Comparison of ENCODE assay signal across 8 cellular contexts in genomic region chr5:140113699-140114263, GRCh38. TPM values are rescaled to one million over a fixed set of nuclear protein-coding genes. Genes with fewer than 3 reads are reported as not detected.
DNase-seq lines count a peak whose midpoint lies in the region; ATAC-seq and TF ChIP-seq lines count a peak whose summit lies in the region.

PURA (plus strand) TSS chr5:140114109; CDS start chr5:140114182, 73 bp downstream.

- no peaks in the 10 kb centered on the region for H3K27me3 ChIP-seq in right cardiac atrium (ENCODE audit: control insufficient read depth, insufficient read depth)
- H3K27me3 ChIP-seq in rectal smooth muscle tissue (ENCODE audit: control insufficient read depth, insufficient read depth, low read length) = no peaks in the 10 kb centered on the region
- H3K27me3 ChIP-seq in vagina = no peaks in the 10 kb centered on the region

- H3K4me3 ChIP-seq in right cardiac atrium (ENCODE audit: low read length) (peak within 1 kb of the TSS; percentile 77), rectal smooth muscle tissue (ENCODE audit: low read length) (peak within 1 kb of the TSS; percentile 86), vagina (peak within 1 kb of the TSS; percentile 70 to 87)

- peak within 1 kb of the TSS; percentile 84 for H3K9ac ChIP-seq in rectal smooth muscle tissue (ENCODE audit: low read length)

- H3K36me3 Mint-ChIP-seq in T-helper 17 cell (ENCODE audit: low read depth) = no peaks in the 10 kb centered on the region

- DNase-seq in NCI-H1694 (lab: John Stamatoyannopoulos, UW) (peak; percentile 78), T-helper 17 cell (peak; percentile 94 to 98 (median 95)), right cardiac atrium (peak; percentile 96 to 98 (median 98)), vagina (ENCODE audit: extremely low spot score in 2 of 2) (no peak)

- peak within 1 kb of the TSS; percentile 96 for H3K4me3 Mint-ChIP-seq in T-helper 17 cell

- no peaks in the 10 kb centered on the region for H3K36me3 ChIP-seq in rectal smooth muscle tissue (ENCODE audit: control insufficient read depth, insufficient read depth, low read length)
- no peaks in the 10 kb centered on the region for H3K36me3 ChIP-seq in vagina

- TF ChIP-seq CTCF in vagina (IDR thresholded peaks at IDR 0.05) = peak in 1 of 3 experiments; percentile 50

- intact Hi-C loops in right cardiac atrium (cut with DNase I) = loop anchor here in 1 of 4 donors (5.0 kb wide), 1 partner anchor 34 kb away; no protein-coding TSS in a partner anchor
- intact Hi-C loops in vagina (cut with DNase I) = no loop called here

- under 1% methylated on average over 60 of the region's 60 CpGs for WGBS in right cardiac atrium

- H3K9me3 ChIP-seq in T-helper 17 cell (ENCODE audit: control insufficient read depth, low read length, poor library complexity, severe bottlenecking) = no peaks in the 10 kb centered on the region
- H3K9me3 ChIP-seq in right cardiac atrium (ENCODE audit: control insufficient read depth, low read length) = no peaks in the 10 kb centered on the region
- H3K9me3 ChIP-seq in vagina = no peaks in the 10 kb centered on the region

- H3K27ac ChIP-seq in angular gyrus (ENCODE audit: low read depth, low read length) (peak within 1 kb of the TSS; percentile 76), right cardiac atrium (ENCODE audit: low read length) (peak within 1 kb of the TSS; percentile 92), rectal smooth muscle tissue (ENCODE audit: low read depth, low read length) (peak within 1 kb of the TSS; percentile 90), vagina (peak within 1 kb of the TSS; percentile 95)

- no peaks in the 10 kb centered on the region for H3K27me3 Mint-ChIP-seq in T-helper 17 cell

- ATAC-seq in GM18502 (IDR thresholded peaks at IDR 0.05; ENCODE audit: poor library complexity, unreplicated experiment) (peak; percentile 92), HG02938 (IDR thresholded peaks at IDR 0.05; ENCODE audit: unreplicated experiment) (peak; percentile 86), T-helper 17 cell (peak; percentile 93), right cardiac atrium (peak; percentile 96 to 97)

- TF ChIP-seq POLR2A in vagina (IDR thresholded peaks at IDR 0.05) = peak in 1 of 2 donors; percentile 66

- H3K4me1 Mint-ChIP-seq in T-helper 17 cell = peaks cover 49% of the 10 kb centered on the region

- H3K4me1 ChIP-seq in right cardiac atrium (ENCODE audit: control insufficient read depth, insufficient read depth, low read length) (peaks cover 5% of the 10 kb centered on the region), rectal smooth muscle tissue (ENCODE audit: control insufficient read depth, insufficient read depth, low read length) (peaks cover 12% of the 10 kb centered on the region), vagina (peaks cover 75% of the 10 kb centered on the region)

- H3K27ac Mint-ChIP-seq in T-helper 17 cell = peak within 1 kb of the TSS; percentile 93

RNA-seq across cellular contexts. Expression of gene PURA, which starts in this region (rescaled TPM):
- total RNA-seq in T-helper 17 cell (10 to 100 TPM in 1 of 2 donors, 1 to 10 TPM in 1; 9.0 to 10.3 TPM), right cardiac atrium (10 to 100 TPM; 25.7 to 37.1 (median 32.9) TPM), vagina (29.7 TPM)
- 6.1 TPM for polyA plus RNA-seq in right cardiac atrium

Comparison
In these comparisons a context has a peak if more than half of its experiments do, and no peak if none do; other contexts are left out.
1. DNase-seq: peak in NCI-H1694 (single experiment), T-helper 17 cell (3 of 3) and right cardiac atrium (3 of 3); none in vagina (0 of 2).
2. Peak in every context shown above with its lines, with median percentiles within 50 percentile points of each other: ATAC-seq, H3K27ac ChIP-seq and H3K4me3 ChIP-seq.